In the genomic region with DNA sequence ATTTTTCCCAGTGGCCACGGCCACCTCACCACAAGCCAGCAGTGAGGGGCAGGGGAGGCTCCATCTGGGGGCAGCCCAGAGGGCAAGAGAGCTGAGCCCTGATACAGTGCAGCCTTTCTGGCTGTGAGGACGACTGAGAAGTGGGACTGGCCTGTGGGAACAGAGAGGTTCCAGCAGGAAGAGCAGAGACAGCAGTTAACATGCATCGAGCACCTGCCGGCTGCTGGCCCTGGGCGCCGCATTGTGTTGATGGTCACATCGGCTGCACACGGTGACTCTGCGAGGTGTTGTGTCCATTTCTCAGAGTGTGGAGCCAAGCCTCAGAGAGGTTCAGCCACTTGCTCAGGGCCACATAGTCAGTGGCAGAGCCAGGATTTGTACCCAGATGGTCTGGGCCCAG, we compare ENCODE assay signal across 13 cellular contexts. TPM values are rescaled to one million over a fixed set of nuclear protein-coding genes. Genes with fewer than 3 reads are reported as not detected.
DNase-seq lines count a peak whose midpoint lies in the region; ATAC-seq, FAIRE-seq and TF ChIP-seq lines count a peak whose summit lies in the region.
"Had no signal": no experiment of that assay in that cellular context is flagged by ENCODE, and none has a peak within 500 bp of the region (broad histone marks: within the 10 kb centered on the region; RNA-seq: fewer than 3 reads in every experiment).

No MANE protein-coding gene starts in this region.

- H3K4me1 ChIP-seq in KMS-11 (ENCODE audit: low read depth, poor library complexity, severe bottlenecking) (peaks cover 51% of the 10 kb centered on the region), GM12878 (ENCODE audit: control insufficient read depth, insufficient read depth, low read length) (peaks cover 8% of the 10 kb centered on the region; the same call in 1 of the 2 replicates), skeletal muscle tissue (ENCODE audit: control insufficient read depth in 3 of 3, insufficient read depth in 3 of 3, low read length in 3 of 3) (peaks cover 38 to 66% (median 55%) of the 10 kb centered on the region in 3 donors), upper lobe of right lung (peaks cover 28% of the 10 kb centered on the region)

- DNase-seq in GM12878 (ENCODE audit: low read depth, low spot score) (no peak), KG1 (lab: John Stamatoyannopoulos, UW) (no peak), upper lobe of right lung (no peak)
- DNase-seq in CD4-positive, alpha-beta T cell, result no peak
- DNase-seq: activated T-cell treated with anti-CD3 and anti-CD28 coated beads, Interleukin-2, amount 50 U/mL, for 24 hours; NCI-H1930 had no signal

- ATAC-seq in GM19395 (IDR thresholded peaks at IDR 0.05; ENCODE audit: unreplicated experiment) (peak; percentile 24), GM12878 (peak; percentile 25), upper lobe of right lung (no peak)
- ATAC-seq in CD4-positive, alpha-beta T cell (ENCODE audit: poor library complexity), result no peak

- H3K36me3 ChIP-seq in KMS-11 (ENCODE audit: insufficient read depth), result no peaks in the 10 kb centered on the region
- no peaks in the 10 kb centered on the region; a peak in 1 of 4 replicates for H3K36me3 ChIP-seq in GM12878 (ENCODE audit: control insufficient read depth in 2 of 2, insufficient read depth in 2 of 2, low read length in 1 of 2)
- H3K36me3 ChIP-seq in skeletal muscle tissue (ENCODE audit: control insufficient read depth in 3 of 3, insufficient read depth in 3 of 3, low read length in 3 of 3), result peaks cover 28 to 42% (median 39%) of the 10 kb centered on the region in 3 donors
- no peaks in the 10 kb centered on the region for H3K36me3 ChIP-seq in upper lobe of right lung

- H3K9me3 ChIP-seq in GM12878 (replicated peaks; ENCODE audit: control insufficient read depth, insufficient read depth, low read length), result no peaks in the 10 kb centered on the region
- H3K9me3 ChIP-seq in skeletal muscle tissue (ENCODE audit: control insufficient read depth in 3 of 3, low read length in 3 of 3), result no peaks in the 10 kb centered on the region
- H3K9me3 ChIP-seq in upper lobe of right lung, result no peaks in the 10 kb centered on the region
- no peaks in the 10 kb centered on the region for H3K9me3 ChIP-seq in CD4-positive, alpha-beta T cell (ENCODE audit: control insufficient read depth, low read length)

- no peaks in the 10 kb centered on the region for H3K27me3 Mint-ChIP-seq in CD4-positive, alpha-beta T cell
- H3K27me3 Mint-ChIP-seq: activated CD4-positive, alpha-beta T cell treated with anti-CD3 and anti-CD28 coated beads for 36 hours; activated T-cell treated with anti-CD3 and anti-CD28 coated beads, Interleukin-2, amount 50 U/mL, for 24 hours had no signal

- peak overlapping the region; percentile 77 for H3K4me2 ChIP-seq in KMS-11
- no peak overlapping the region for H3K4me2 ChIP-seq in GM12878 (ENCODE audit: control insufficient read depth, insufficient read depth)

- CTCF ChIA-PET in GM12878 (lab: Yijun Ruan, JAX), result interaction anchor here (2.4 to 5.7 kb wide), 4 partner anchors 12 to 17 kb away, joined by 7 to 37 read pairs (median 24); a partner anchor contains a TSS
- CTCF ChIA-PET in CD4-positive, alpha-beta T cell (lab: Charles Lee), result no interaction called here

- peak overlapping the region; percentile 55 for H3K27ac ChIP-seq in KMS-11
- no peak overlapping the region for H3K27ac ChIP-seq in GM12878 (ENCODE audit: control insufficient read depth, insufficient read depth)
- H3K27ac ChIP-seq in skeletal muscle tissue (ENCODE audit: low read depth, low read length), result peak overlapping the region; percentile 16
- no peak overlapping the region for H3K27ac ChIP-seq in upper lobe of right lung
- no peak overlapping the region for H3K27ac ChIP-seq in CD4-positive, alpha-beta T cell (ENCODE audit: low read depth, low read length)
- H3K27ac ChIP-seq: C4-2B had no signal

- no peak for TF ChIP-seq RAD21 in GM12878 (IDR thresholded peaks at IDR 0.05; ENCODE audit: insufficient read depth, low read depth, low read length)

- H3K27me3 ChIP-seq in KMS-11 (ENCODE audit: insufficient read depth, low read depth) (peaks cover 4% of the 10 kb centered on the region; the same call in 1 of the 2 replicates), GM12878 (replicated peaks in 1 of 2; ENCODE audit: control insufficient read depth in 2 of 2, insufficient read depth in 2 of 2, low read length in 1 of 2) (no peaks in the 10 kb centered on the region), skeletal muscle tissue (ENCODE audit: control insufficient read depth in 3 of 3, insufficient read depth in 3 of 3, low read length in 3 of 3) (no peaks in the 10 kb centered on the region), upper lobe of right lung (no peaks in the 10 kb centered on the region)
- no peaks in the 10 kb centered on the region for H3K27me3 ChIP-seq in CD4-positive, alpha-beta T cell (ENCODE audit: control insufficient read depth, insufficient read depth, low read length)

- 76% methylated on average over 9 of the region's 9 CpGs for WGBS in GM12878 (ENCODE audit: insufficient coverage, insufficient replicate concordance, low lambda C conversion rate, missing lambda C conversion rate)

- TF ChIP-seq CTCF in KMS-11 (conservative IDR thresholded peaks at IDR 0.05; ENCODE audit: low read depth, low read length) (no peak), GM12878 (IDR thresholded peaks at IDR 0.05 in 2 of 3, conservative IDR thresholded peaks at IDR 0.05 in 1 of 3; ENCODE audit: control insufficient read depth in 2 of 3, extremely low read depth in 1 of 3, insufficient read depth in 1 of 3, low read depth in 3 of 3, low read length in 3 of 3) (no peak), upper lobe of right lung (IDR thresholded peaks at IDR 0.05) (no peak)
- TF ChIP-seq CTCF in CD4-positive, alpha-beta T cell (IDR thresholded peaks at IDR 0.05), result no peak

- no peak overlapping the region for H3K27ac Mint-ChIP-seq in CD4-positive, alpha-beta T cell
- H3K27ac Mint-ChIP-seq: activated CD4-positive, alpha-beta T cell treated with anti-CD3 and anti-CD28 coated beads for 36 hours had no signal

- TF ChIP-seq EP300 in GM12878 (IDR thresholded peaks at IDR 0.05; ENCODE audit: borderline replicate concordance in 1 of 2, control insufficient read depth in 1 of 2, low read depth in 2 of 2, low read length in 2 of 2), result no peak

- no peak overlapping the region for H3K4me3 Mint-ChIP-seq in CD4-positive, alpha-beta T cell
- H3K4me3 Mint-ChIP-seq: activated CD4-positive, alpha-beta T cell treated with anti-CD3 and anti-CD28 coated beads for 36 hours; activated T-cell treated with anti-CD3 and anti-CD28 coated beads, Interleukin-2, amount 50 U/mL, for 24 hours had no signal

- TF ChIP-seq POLR2A in GM12878 (IDR thresholded peaks at IDR 0.05; ENCODE audit: low read depth, low read length), result no peak

- H3K79me2 ChIP-seq in KMS-11 (ENCODE audit: insufficient read depth, low read depth) (no peaks in the 10 kb centered on the region), GM12878 (ENCODE audit: control insufficient read depth, insufficient read depth, low read length) (no peaks in the 10 kb centered on the region)

- H3K9ac ChIP-seq in KMS-11 (peak overlapping the region; percentile 20; the same call in 1 of the 2 replicates), GM12878 (ENCODE audit: control insufficient read depth, insufficient read depth, low read length) (no peak overlapping the region), skeletal muscle tissue (ENCODE audit: low read depth in 1 of 3, low read length in 3 of 3) (peak overlapping the region; percentile 7 to 74 (median 49))

- POLR2A ChIA-PET in GM12878 (lab: Charles Lee), result no interaction called here
- POLR2A ChIA-PET in CD4-positive, alpha-beta T cell (lab: Charles Lee), result no interaction called here

- no peaks in the 10 kb centered on the region for H3K9me3 Mint-ChIP-seq in CD4-positive, alpha-beta T cell
- H3K9me3 Mint-ChIP-seq: activated T-cell treated with anti-CD3 and anti-CD28 coated beads, Interleukin-2, amount 50 U/mL, for 24 hours had no signal

- RAD21 ChIA-PET in GM12878 (lab: Charles Lee; ENCODE audit: unreplicated experiment), result no interaction called here

- in situ Hi-C loops in GM12878 (cut with MboI), result no loop called here

- intact Hi-C loops in GM12878 (cut with micrococcal nuclease; ENCODE audit: unreplicated experiment) (no loop called here), upper lobe of right lung (cut with DNase I) (no loop called here)
- intact Hi-C loops in CD4-positive, alpha-beta T cell (cut with DNase I, micrococcal nuclease), result no loop called here

- peak overlapping the region; percentile 57 for H2AFZ ChIP-seq in KMS-11 (ENCODE audit: low read depth)
- H2AFZ ChIP-seq in GM12878 (ENCODE audit: control insufficient read depth, low read depth, low read length), result no peak overlapping the region

- no peak for FAIRE-seq in GM12878 (lab: Jason Lieb, UNC)
- FAIRE-seq: kidney had no signal

- no TSS peak for BruUV-seq in GM12878 (replicated peaks; lab: Mats Ljungman, UMichigan)

- SMC1A ChIA-PET in GM12878 (lab: Charles Lee; ENCODE audit: uncharacterized antibody, unreplicated experiment), result no interaction called here

- H3K4me3 ChIP-seq in KMS-11 (IDR thresholded peaks at IDR 0.05; ENCODE audit: insufficient read depth, low read depth, low read length), result no peak overlapping the region
- no peak overlapping the region for H3K4me3 ChIP-seq in GM12878
- peak overlapping the region in 1 of 3 donors; percentile 6 for H3K4me3 ChIP-seq in skeletal muscle tissue (ENCODE audit: low read length in 3 of 3)
- H3K4me3 ChIP-seq in upper lobe of right lung, result no peak overlapping the region

- no peaks in the 10 kb centered on the region for H4K20me1 ChIP-seq in KMS-11 (ENCODE audit: insufficient read depth)
- H4K20me1 ChIP-seq in GM12878 (ENCODE audit: control insufficient read depth, insufficient read depth), result no peaks in the 10 kb centered on the region

- no peaks in the 10 kb centered on the region for H3K36me3 Mint-ChIP-seq in CD4-positive, alpha-beta T cell (ENCODE audit: low read depth)

- H3K4me1 Mint-ChIP-seq in CD4-positive, alpha-beta T cell (ENCODE audit: low read depth), result no peaks in the 10 kb centered on the region

RNA-seq across cellular contexts. Expression of a gene that starts 9.8 kb away (rescaled TPM):
- not detected in 2 replicates for total RNA-seq in GM12878 (2013; cell fraction: nucleolus; rRNA removed)
- total RNA-seq in GM12878 (2014; rRNA removed) (not detected in 2 replicates), GM12878 (2014; rRNA removed; fragmentation: Illumina TruSeq; extraction: Trizol) (not detected in 2 replicates), GM12878 (2021) (not detected in 2 replicates), skeletal muscle tissue (3.1 TPM), upper lobe of right lung (3.3 TPM)
- not detected for polyA plus RNA-seq in GM12878 (2011; ENCODE audit: low read depth)
- polyA plus RNA-seq in GM12878 (2011; rRNA removed) (not detected in 2 replicates), GM12878 (2014; fragmentation: Illumina TruSeq; extraction: Trizol) (not detected in 2 replicates), GM12878 (2014; fragmentation: Nextera tagmentation; extraction: Ambion mirVana) (not detected), GM12878 (2014; rRNA removed) (not detected in 2 replicates), GM12878 (2016; fragmentation: Nextera tagmentation; extraction: Ambion mirVana) (not detected)
- polyA plus RNA-seq in GM12878 (2011; cell fraction: cytosol; rRNA removed), result not detected in 2 replicates
- polyA plus RNA-seq in GM12878 (2011; cell fraction: nucleus; rRNA removed), result not detected in 2 replicates
- not detected in 2 replicates for polyA plus RNA-seq in GM12878 (2012)
- polyA minus RNA-seq in GM12878 (2011; rRNA and poly(A)+ RNA removed), result not detected in 2 replicates
- not detected in 2 replicates for polyA minus RNA-seq in GM12878 (2011; cell fraction: cytosol; rRNA and poly(A)+ RNA removed)
- not detected in 2 replicates for polyA minus RNA-seq in GM12878 (2011; cell fraction: nucleus; rRNA and poly(A)+ RNA removed)
- total RNA-seq in CD4-positive, alpha-beta T cell, result not detected
- total RNA-seq: activated CD4-positive, alpha-beta T cell treated with anti-CD3 and anti-CD28 coated beads for 36 hours had no signal

RNA-seq across cellular contexts. Expression of a gene that starts 16.4 kb away (rescaled TPM):
- total RNA-seq in GM12878 (2013; cell fraction: nucleolus; rRNA removed), result 0.19 and 0.24 TPM in 2 replicates
- 0.28 and 0.44 TPM in 2 replicates for total RNA-seq in GM12878 (2014; rRNA removed)
- total RNA-seq in GM12878 (2014; rRNA removed; fragmentation: Illumina TruSeq; extraction: Trizol), result 0.18 and 0.23 TPM in 2 replicates
- 0.58 and 0.67 TPM in 2 replicates for total RNA-seq in GM12878 (2021)
- polyA plus RNA-seq in GM12878 (2011; ENCODE audit: low read depth), result not detected
- polyA plus RNA-seq in GM12878 (2011; rRNA removed), result 0.06 and 0.07 TPM in 2 replicates
- polyA plus RNA-seq in GM12878 (2011; cell fraction: cytosol; rRNA removed), result 0.03 and 0.05 TPM in 2 replicates
- polyA plus RNA-seq in GM12878 (2011; cell fraction: nucleus; rRNA removed), result 0.33 and 0.89 TPM in 2 replicates
- 0.12 and 0.25 TPM in 2 replicates for polyA plus RNA-seq in GM12878 (2012)
- 0.08 and 0.09 TPM in 2 replicates for polyA plus RNA-seq in GM12878 (2014; fragmentation: Illumina TruSeq; extraction: Trizol)
- under 1 TPM in 1 of 2 experiments, not detected in 1; 0.04 TPM for polyA plus RNA-seq in GM12878 (2014; fragmentation: Nextera tagmentation; extraction: Ambion mirVana)
- polyA plus RNA-seq in GM12878 (2014; rRNA removed), result 0.47 and 0.80 TPM in 2 replicates
- polyA plus RNA-seq in GM12878 (2016; fragmentation: Nextera tagmentation; extraction: Ambion mirVana), result under 1 TPM; 0.15 to 0.24 TPM
- polyA minus RNA-seq in GM12878 (2011; rRNA and poly(A)+ RNA removed), result 0.07 and 0.36 TPM in 2 replicates
- polyA minus RNA-seq in GM12878 (2011; cell fraction: cytosol; rRNA and poly(A)+ RNA removed), result not detected in 2 replicates
- polyA minus RNA-seq in GM12878 (2011; cell fraction: nucleus; rRNA and poly(A)+ RNA removed), result 0.12 and 0.38 TPM in 2 replicates
- total RNA-seq in skeletal muscle tissue, result 21.9 TPM
- not detected for total RNA-seq in upper lobe of right lung
- total RNA-seq in CD4-positive, alpha-beta T cell, result not detected
- total RNA-seq: kidney, posterior vena cava had no signal

RNA-seq across cellular contexts. Expression of a gene that starts 34.8 kb away (rescaled TPM):
- total RNA-seq in GM12878 (2013; cell fraction: nucleolus; rRNA removed), result 2.3 TPM in 2 replicates
- total RNA-seq in GM12878 (2014; rRNA removed) (1.4 and 3.0 TPM in 2 replicates), GM12878 (2014; rRNA removed; fragmentation: Illumina TruSeq; extraction: Trizol) (0.67 and 0.83 TPM in 2 replicates), GM12878 (2021) (2.5 and 3.2 TPM in 2 replicates), skeletal muscle tissue (2.1 TPM), upper lobe of right lung (2.4 TPM)
- polyA plus RNA-seq in GM12878 (2011; ENCODE audit: low read depth), result 0.35 TPM
- polyA plus RNA-seq in GM12878 (2011; rRNA removed) (0.89 and 1.8 TPM in 2 replicates), GM12878 (2014; fragmentation: Illumina TruSeq; extraction: Trizol) (0.22 TPM in 1 of 2 replicates, not detected in the other), GM12878 (2014; fragmentation: Nextera tagmentation; extraction: Ambion mirVana) (under 1 TPM in 1 of 2 experiments, not detected in 1; 0.06 TPM), GM12878 (2014; rRNA removed) (2.4 and 3.0 TPM in 2 replicates), GM12878 (2016; fragmentation: Nextera tagmentation; extraction: Ambion mirVana) (under 1 TPM; 0.16 to 0.33 TPM)
- 2.3 and 3.7 TPM in 2 replicates for polyA plus RNA-seq in GM12878 (2011; cell fraction: cytosol; rRNA removed)
- polyA plus RNA-seq in GM12878 (2011; cell fraction: nucleus; rRNA removed), result 2.5 and 3.0 TPM in 2 replicates
- 0.72 and 0.93 TPM in 2 replicates for polyA plus RNA-seq in GM12878 (2012)
- polyA minus RNA-seq in GM12878 (2011; rRNA and poly(A)+ RNA removed), result 0.88 and 1.6 TPM in 2 replicates
- not detected in 2 replicates for polyA minus RNA-seq in GM12878 (2011; cell fraction: cytosol; rRNA and poly(A)+ RNA removed)
- 1.2 and 1.5 TPM in 2 replicates for polyA minus RNA-seq in GM12878 (2011; cell fraction: nucleus; rRNA and poly(A)+ RNA removed)
- total RNA-seq in CD4-positive, alpha-beta T cell, result not detected
- total RNA-seq: activated CD4-positive, alpha-beta T cell treated with anti-CD3 and anti-CD28 coated beads for 36 hours had no signal

RNA-seq across cellular contexts. Expression of a gene that starts 34.9 kb away (rescaled TPM):
- total RNA-seq in GM12878 (2013; cell fraction: nucleolus; rRNA removed), result 2.4 and 3.1 TPM in 2 replicates
- total RNA-seq in GM12878 (2014; rRNA removed) (0.17 TPM in 1 of 2 replicates, not detected in the other), GM12878 (2014; rRNA removed; fragmentation: Illumina TruSeq; extraction: Trizol) (0.04 and 0.09 TPM in 2 replicates), GM12878 (2021) (0.08 and 0.21 TPM in 2 replicates), skeletal muscle tissue (0.52 TPM), upper lobe of right lung (0.49 TPM)
- 0.10 TPM for polyA plus RNA-seq in GM12878 (2011; ENCODE audit: low read depth)
- polyA plus RNA-seq in GM12878 (2011; rRNA removed) (0.62 and 0.77 TPM in 2 replicates), GM12878 (2014; fragmentation: Illumina TruSeq; extraction: Trizol) (0.14 and 0.15 TPM in 2 replicates), GM12878 (2014; fragmentation: Nextera tagmentation; extraction: Ambion mirVana) (under 1 TPM in 1 of 2 experiments, not detected in 1; 0.03 TPM), GM12878 (2014; rRNA removed) (0.14 and 0.22 TPM in 2 replicates), GM12878 (2016; fragmentation: Nextera tagmentation; extraction: Ambion mirVana) (under 1 TPM in 1 of 2 experiments, not detected in 1; 0.08 TPM)
- polyA plus RNA-seq in GM12878 (2011; cell fraction: cytosol; rRNA removed), result 0.39 and 0.45 TPM in 2 replicates
- 2.3 and 2.4 TPM in 2 replicates for polyA plus RNA-seq in GM12878 (2011; cell fraction: nucleus; rRNA removed)
- polyA plus RNA-seq in GM12878 (2012), result 0.21 and 0.28 TPM in 2 replicates
- polyA minus RNA-seq in GM12878 (2011; rRNA and poly(A)+ RNA removed), result 1.1 and 1.4 TPM in 2 replicates
- not detected in 2 replicates for polyA minus RNA-seq in GM12878 (2011; cell fraction: cytosol; rRNA and poly(A)+ RNA removed)
- 0.60 and 1.4 TPM in 2 replicates for polyA minus RNA-seq in GM12878 (2011; cell fraction: nucleus; rRNA and poly(A)+ RNA removed)
- total RNA-seq in CD4-positive, alpha-beta T cell, result not detected
- total RNA-seq: activated CD4-positive, alpha-beta T cell treated with anti-CD3 and anti-CD28 coated beads for 36 hours had no signal

Comparison
In these comparisons a context has a peak if more than half of its experiments do, and no peak if none do; other contexts are left out.
1. ATAC-seq: peak in GM19395 (single experiment) and GM12878 (single experiment); none in upper lobe of right lung (single experiment) and CD4-positive, alpha-beta T cell (single experiment).
2. H3K27ac ChIP-seq: peak in KMS-11 (single experiment) and skeletal muscle tissue (single experiment); none in GM12878 (single experiment), upper lobe of right lung (single experiment) and CD4-positive, alpha-beta T cell (single experiment).
3. RNA of a gene that starts 16.4 kb away (total RNA-seq): 21.9 TPM in skeletal muscle tissue (single experiment); 0.18 to 0.67 TPM in GM12878, not detected in upper lobe of right lung (single experiment) and not detected in CD4-positive, alpha-beta T cell; every median in the first group is over 10 times any median in the second.